ENCODE assay signal across 8 cellular contexts in the genomic region with DNA sequence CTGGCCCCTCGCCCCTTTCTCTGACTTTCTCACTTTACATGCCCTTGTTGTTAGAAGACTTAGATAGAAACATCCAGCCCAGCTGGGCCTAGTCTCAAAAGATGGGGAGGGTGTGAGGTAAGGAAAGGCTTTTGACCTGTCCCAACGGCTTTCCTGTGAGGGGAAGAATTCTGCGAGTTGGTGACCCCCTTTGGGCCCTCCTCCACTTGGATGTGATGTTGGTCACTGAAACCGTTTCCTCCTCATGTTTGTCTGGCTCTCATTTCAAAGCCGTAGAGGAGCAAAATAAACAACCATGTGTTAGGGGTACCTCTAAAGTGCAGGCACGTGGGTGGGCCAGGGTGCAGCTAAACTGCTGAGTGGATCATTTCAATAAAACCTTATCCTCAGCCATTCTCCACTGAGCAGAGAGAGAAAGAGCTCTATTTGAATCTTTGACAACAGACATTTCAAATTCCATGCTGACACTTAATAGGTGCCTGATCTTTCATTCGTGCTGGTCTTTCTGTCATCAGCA.
DNase-seq lines count a peak whose midpoint lies in the region; ATAC-seq and TF ChIP-seq lines count a peak whose summit lies in the region.

No MANE protein-coding gene starts in this region.

- POLR2A ChIA-PET in GM10248 (lab: Yijun Ruan, JAX): interaction anchor here (0.6 to 0.9 kb wide), 2 partner anchors 10 to 13 kb away, joined by 4 to 6 read pairs; no protein-coding TSS in a partner anchor

- no peak for TF ChIP-seq CTCF in C4-2B (conservative IDR thresholded peaks at IDR 0.05)
- no peak for TF ChIP-seq CTCF in neural cell (IDR thresholded peaks at IDR 0.05; ENCODE audit: poor library complexity, severe bottlenecking)
- no peak for TF ChIP-seq CTCF in GM10248 (IDR thresholded peaks at IDR 0.05; ENCODE audit: control extremely low read depth, extremely low read depth, low read depth, missing control alignments)
- no peak for TF ChIP-seq CTCF in mucosa of descending colon (IDR thresholded peaks at IDR 0.05)

- H3K4me2 ChIP-seq in neural cell (ENCODE audit: low read length): peak overlapping the region; percentile 88

- H3K27me3 ChIP-seq in duodenal mucosa (ENCODE audit: control insufficient read depth in 1 of 2, insufficient read depth in 2 of 2, low read length in 2 of 2) (no peaks in the 10 kb centered on the region), neural cell (ENCODE audit: insufficient read depth, low read depth, low read length) (no peaks in the 10 kb centered on the region)

- peaks cover 28% of the 10 kb centered on the region for H3K79me2 ChIP-seq in neural cell (replicated peaks; ENCODE audit: insufficient read depth, low read length)

- peak; percentile 46 for DNase-seq in OCI-M2 (lab: John Stamatoyannopoulos, UW; ENCODE audit: unreplicated experiment)
- DNase-seq in ureter (ENCODE audit: low spot score): no peak
- no peak for DNase-seq in GM10248 (ENCODE audit: extremely low spot score)
- DNase-seq in hepatic stellate cell (ENCODE audit: low spot score): no peak
- no peak for DNase-seq in mucosa of descending colon

- H3K36me3 ChIP-seq in duodenal mucosa (ENCODE audit: control insufficient read depth in 1 of 2, insufficient read depth in 2 of 2, low read length in 2 of 2) (no peaks in the 10 kb centered on the region), neural cell (ENCODE audit: insufficient read depth, low read length) (no peaks in the 10 kb centered on the region), mucosa of descending colon (ENCODE audit: low read depth) (no peaks in the 10 kb centered on the region)

- peak overlapping the region; percentile 69 for H2AFZ ChIP-seq in neural cell (ENCODE audit: low read depth, low read length)

- H3K9me3 ChIP-seq in duodenal mucosa (ENCODE audit: control insufficient read depth in 1 of 2, low read length in 2 of 2) (no peaks in the 10 kb centered on the region), neural cell (ENCODE audit: low read length) (no peaks in the 10 kb centered on the region), mucosa of descending colon (no peaks in the 10 kb centered on the region)

- no peak for TF ChIP-seq EP300 in neural cell (conservative IDR thresholded peaks at IDR 0.05; ENCODE audit: poor library complexity, severe bottlenecking)

- peak overlapping the region; percentile 70 to 99 for H3K9ac ChIP-seq in duodenal mucosa (ENCODE audit: low read depth in 1 of 2, low read length in 2 of 2)
- peak overlapping the region; percentile 55 for H3K9ac ChIP-seq in neural cell (ENCODE audit: low read length)

- TF ChIP-seq RAD21 in neural cell (conservative IDR thresholded peaks at IDR 0.05): no peak

- no peaks in the 10 kb centered on the region for H4K20me1 ChIP-seq in neural cell (ENCODE audit: insufficient read depth)

- ATAC-seq in mucosa of descending colon: no peak

- H3K27ac ChIP-seq in C4-2B: peak overlapping the region; percentile 80
- H3K27ac ChIP-seq in duodenal mucosa (ENCODE audit: low read depth, low read length): peak overlapping the region; percentile 71
- H3K27ac ChIP-seq in neural cell (ENCODE audit: low read length): peak overlapping the region; percentile 8

- peaks cover 23 to 29% of the 10 kb centered on the region in 2 donors for H3K4me1 ChIP-seq in duodenal mucosa (ENCODE audit: control insufficient read depth in 1 of 2, insufficient read depth in 2 of 2, low read length in 2 of 2)
- peaks cover 9% of the 10 kb centered on the region for H3K4me1 ChIP-seq in mucosa of descending colon (ENCODE audit: low read depth)

- intact Hi-C loops in mucosa of descending colon (cut with DNase I, micrococcal nuclease): no loop called here

- H3F3A ChIP-seq in neural cell (ENCODE audit: insufficient read depth, low read length, poor library complexity, severe bottlenecking): no peaks in the 10 kb centered on the region

- no peaks in the 10 kb centered on the region for H3K9me2 ChIP-seq in neural cell (ENCODE audit: insufficient read depth, low read length)

- CTCF ChIA-PET in GM10248 (lab: Yijun Ruan, JAX): interaction anchor here (1.0 to 1.7 kb wide), 3 partner anchors 17 to 68 kb away, joined by 3 to 8 read pairs (median 5); no protein-coding TSS in a partner anchor

- peak overlapping the region; percentile 63 to 83 for H3K4me3 ChIP-seq in duodenal mucosa (ENCODE audit: low read depth in 1 of 2, low read length in 2 of 2)
- peak overlapping the region; percentile 66 for H3K4me3 ChIP-seq in neural cell (ENCODE audit: low read length)
- no peak overlapping the region for H3K4me3 ChIP-seq in mucosa of descending colon

TF ChIP-seq in neural cell, 6 proteins besides CTCF, POLR2A, EP300 and RAD21:
- TF ChIP-seq TAF1 (IDR thresholded peaks at IDR 0.05; ENCODE audit: low read depth): no peak
- no peak for TF ChIP-seq MXI1 (conservative IDR thresholded peaks at IDR 0.05; ENCODE audit: poor library complexity, severe bottlenecking)
- TF ChIP-seq EZH2 (IDR thresholded peaks at IDR 0.05; ENCODE audit: borderline replicate concordance, insufficient read depth, low read length, poor library complexity, severe bottlenecking): no peak
- TF ChIP-seq SMC3 (conservative IDR thresholded peaks at IDR 0.05; ENCODE audit: poor library complexity): no peak
- TF ChIP-seq POLR2AphosphoS5 (IDR thresholded peaks at IDR 0.05): no peak
- TF ChIP-seq, protein P1, sequence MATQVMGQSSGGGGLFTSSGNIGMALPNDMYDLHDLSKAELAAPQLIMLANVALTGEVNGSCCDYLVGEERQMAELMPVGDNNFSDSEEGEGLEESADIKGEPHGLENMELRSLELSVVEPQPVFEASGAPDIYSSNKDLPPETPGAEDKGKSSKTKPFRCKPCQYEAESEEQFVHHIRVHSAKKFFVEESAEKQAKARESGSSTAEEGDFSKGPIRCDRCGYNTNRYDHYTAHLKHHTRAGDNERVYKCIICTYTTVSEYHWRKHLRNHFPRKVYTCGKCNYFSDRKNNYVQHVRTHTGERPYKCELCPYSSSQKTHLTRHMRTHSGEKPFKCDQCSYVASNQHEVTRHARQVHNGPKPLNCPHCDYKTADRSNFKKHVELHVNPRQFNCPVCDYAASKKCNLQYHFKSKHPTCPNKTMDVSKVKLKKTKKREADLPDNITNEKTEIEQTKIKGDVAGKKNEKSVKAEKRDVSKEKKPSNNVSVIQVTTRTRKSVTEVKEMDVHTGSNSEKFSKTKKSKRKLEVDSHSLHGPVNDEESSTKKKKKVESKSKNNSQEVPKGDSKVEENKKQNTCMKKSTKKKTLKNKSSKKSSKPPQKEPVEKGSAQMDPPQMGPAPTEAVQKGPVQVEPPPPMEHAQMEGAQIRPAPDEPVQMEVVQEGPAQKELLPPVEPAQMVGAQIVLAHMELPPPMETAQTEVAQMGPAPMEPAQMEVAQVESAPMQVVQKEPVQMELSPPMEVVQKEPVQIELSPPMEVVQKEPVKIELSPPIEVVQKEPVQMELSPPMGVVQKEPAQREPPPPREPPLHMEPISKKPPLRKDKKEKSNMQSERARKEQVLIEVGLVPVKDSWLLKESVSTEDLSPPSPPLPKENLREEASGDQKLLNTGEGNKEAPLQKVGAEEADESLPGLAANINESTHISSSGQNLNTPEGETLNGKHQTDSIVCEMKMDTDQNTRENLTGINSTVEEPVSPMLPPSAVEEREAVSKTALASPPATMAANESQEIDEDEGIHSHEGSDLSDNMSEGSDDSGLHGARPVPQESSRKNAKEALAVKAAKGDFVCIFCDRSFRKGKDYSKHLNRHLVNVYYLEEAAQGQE (IDR thresholded peaks at IDR 0.05; ENCODE audit: borderline replicate concordance): no peak

Comparison
In these comparisons a context has a peak if more than half of its experiments do, and no peak if none do; other contexts are left out.
1. H3K27ac ChIP-seq: peak in every context shown above with its lines; median percentile 80 in C4-2B; 71 in duodenal mucosa; 8 in neural cell.